ENCODE assay signal across 11 cellular contexts in the genomic region with DNA sequence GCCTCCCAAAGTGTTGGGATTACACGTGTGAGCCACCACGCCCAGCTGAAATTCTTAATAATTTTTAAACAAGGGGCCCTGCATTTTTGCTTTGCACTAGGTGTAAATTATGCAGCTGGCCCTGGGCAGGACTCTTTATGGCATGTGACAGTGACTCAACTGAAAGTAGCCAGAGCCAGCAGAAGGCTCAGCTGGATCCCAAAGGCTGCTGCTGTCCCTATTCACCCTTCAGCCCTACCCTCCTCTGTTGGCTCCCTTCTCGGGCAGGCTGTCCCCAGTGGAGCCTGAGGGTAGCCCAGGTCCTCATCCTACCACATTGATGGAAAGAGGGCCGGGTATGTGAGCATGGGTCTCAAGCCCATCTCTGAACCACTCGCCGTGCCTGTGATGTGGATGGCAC. TPM values are rescaled to one million over a fixed set of nuclear protein-coding genes. Genes with fewer than 3 reads are reported as not detected.
A peak's percentile ranks its signal among the peaks of the same experiment; 100 is the strongest.
DNase-seq lines count a peak whose midpoint lies in the region; ATAC-seq and TF ChIP-seq lines count a peak whose summit lies in the region.
"Had no signal": no experiment of that assay in that cellular context is flagged by ENCODE, and none has a peak within 500 bp of the region (broad histone marks: within the 10 kb centered on the region; RNA-seq: fewer than 3 reads in every experiment).

No MANE protein-coding gene starts in this region.

- peaks cover 62 to 89% (median 75%) of the 10 kb centered on the region in 3 donors for H3K4me1 Mint-ChIP-seq in CD8-positive, alpha-beta memory T cell
- peaks cover 75% of the 10 kb centered on the region for H3K4me1 Mint-ChIP-seq in central memory CD8-positive, alpha-beta T cell

- intact Hi-C loops in gastrocnemius medialis (cut with DNase I; ENCODE audit: low total_unique reads), result loop anchor here (10.0 kb wide), 1 partner anchor 516 kb away; a partner anchor contains a TSS

- no peak overlapping the region for H3K4me3 ChIP-seq in CD8-positive, alpha-beta memory T cell (ENCODE audit: low read length)
- no peak overlapping the region for H3K4me3 ChIP-seq in gastrocnemius medialis
- H3K4me3 ChIP-seq: cardiac muscle cell, esophagus muscularis mucosa, PC-9 had no signal

- H3K27me3 Mint-ChIP-seq in CD8-positive, alpha-beta memory T cell, result no peaks in the 10 kb centered on the region
- H3K27me3 Mint-ChIP-seq in central memory CD8-positive, alpha-beta T cell, result no peaks in the 10 kb centered on the region

- H3K27ac ChIP-seq in CD8-positive, alpha-beta memory T cell (ENCODE audit: low read depth, low read length), result peak overlapping the region; percentile 38
- peak overlapping the region in 1 of 4 donors; percentile 11 for H3K27ac ChIP-seq in gastrocnemius medialis
- H3K27ac ChIP-seq: cardiac muscle cell, esophagus muscularis mucosa, PC-9 had no signal

- H3K9me3 Mint-ChIP-seq in CD8-positive, alpha-beta memory T cell, result no peaks in the 10 kb centered on the region
- H3K9me3 Mint-ChIP-seq in central memory CD8-positive, alpha-beta T cell, result no peaks in the 10 kb centered on the region

- no peak for TF ChIP-seq CTCF in gastrocnemius medialis (IDR thresholded peaks at IDR 0.05 in 4 of 5, conservative IDR thresholded peaks at IDR 0.05 in 1 of 5)

- H3K27ac Mint-ChIP-seq in CD8-positive, alpha-beta memory T cell, result peak overlapping the region; percentile 83 to 99 (median 96)
- peak overlapping the region; percentile 99 for H3K27ac Mint-ChIP-seq in central memory CD8-positive, alpha-beta T cell (ENCODE audit: low read depth)

- peaks cover 76% of the 10 kb centered on the region for H3K4me1 ChIP-seq in CD8-positive, alpha-beta memory T cell (ENCODE audit: insufficient read depth, low read length)
- peaks cover 7 to 19% of the 10 kb centered on the region in 2 donors for H3K4me1 ChIP-seq in gastrocnemius medialis

- H3K36me3 Mint-ChIP-seq in CD8-positive, alpha-beta memory T cell, result peaks cover 0 to 36% (median 5%) of the 10 kb centered on the region in 3 donors
- H3K36me3 Mint-ChIP-seq in central memory CD8-positive, alpha-beta T cell (ENCODE audit: insufficient read depth), result peaks cover 9% of the 10 kb centered on the region

- H3K36me3 ChIP-seq in CD8-positive, alpha-beta memory T cell (ENCODE audit: insufficient read depth, low read length), result peaks cover 6% of the 10 kb centered on the region
- H3K36me3 ChIP-seq in gastrocnemius medialis, result peaks cover 0 to 11% of the 10 kb centered on the region in 2 donors
- H3K36me3 ChIP-seq: cardiac muscle cell had no signal

- no peak for TF ChIP-seq POLR2A in gastrocnemius medialis (IDR thresholded peaks at IDR 0.05)

- ATAC-seq in central memory CD8-positive, alpha-beta T cell (replicated peaks; ENCODE audit: extremely low read depth, poor library complexity, severe bottlenecking), result no peak
- ATAC-seq in gastrocnemius medialis (peak; percentile 78 to 88), GM21723 (IDR thresholded peaks at IDR 0.05; ENCODE audit: unreplicated experiment) (no peak)

- in situ Hi-C loops in gastrocnemius medialis (cut with MboI; ENCODE audit: low sequenced_read_pairs in 4 of 4), result loop anchor here in 1 of 4 donors (5.0 kb wide), 1 partner anchor 49 kb away; no protein-coding TSS in a partner anchor

- no peaks in the 10 kb centered on the region for H3K27me3 ChIP-seq in CD8-positive, alpha-beta memory T cell (ENCODE audit: insufficient read depth, low read length, poor library complexity, severe bottlenecking)
- H3K27me3 ChIP-seq in gastrocnemius medialis, result no peaks in the 10 kb centered on the region
- H3K27me3 ChIP-seq: cardiac muscle cell, esophagus muscularis mucosa had no signal

- peak overlapping the region in 4 of 7 donors; percentile 23 to 57 (median 44) for H3K4me3 Mint-ChIP-seq in CD8-positive, alpha-beta memory T cell
- peak overlapping the region; percentile 59 for H3K4me3 Mint-ChIP-seq in central memory CD8-positive, alpha-beta T cell

- CTCF ChIA-PET in CD8-positive, alpha-beta memory T cell (lab: Charles Lee), result interaction anchor here (0.8 to 17.3 kb wide), 7 partner anchors 8 to 324 kb away, joined by 3 to 532 read pairs (median 6); a partner anchor contains a TSS

- POLR2A ChIA-PET in CD8-positive, alpha-beta memory T cell (lab: Charles Lee), result interaction anchor here (0.9 to 2.3 kb wide), 5 partner anchors 9 to 52 kb away, joined by 3 to 13 read pairs (median 9); a partner anchor contains a TSS

- DNase-seq in CD8-positive, alpha-beta memory T cell, result peak in 1 of 5 donors; percentile 48
- DNase-seq in M059J (ENCODE audit: low read depth) (peak; percentile 35), gastrocnemius medialis (peak; percentile 34 to 49), globus pallidus (ENCODE audit: low spot score) (no peak), HuH-7.5 (ENCODE audit: low spot score) (no peak)
- DNase-seq in central memory CD8-positive, alpha-beta T cell (ENCODE audit: low spot score in 2 of 2), result no peak
- DNase-seq: NCI-H2227 treated with DMSO at 0.1 percent for 48 hours, PC-9 had no signal

- no peaks in the 10 kb centered on the region for H3K9me3 ChIP-seq in CD8-positive, alpha-beta memory T cell (ENCODE audit: low read length)
- no peaks in the 10 kb centered on the region for H3K9me3 ChIP-seq in gastrocnemius medialis
- H3K9me3 ChIP-seq: esophagus muscularis mucosa had no signal

RNA-seq across cellular contexts. Expression of a gene that starts 45.6 kb away (rescaled TPM):
- 100 to 1,000 TPM; 356 to 388 TPM for total RNA-seq in CD8-positive, alpha-beta memory T cell
- 131 TPM for polyA plus RNA-seq in CD8-positive, alpha-beta memory T cell
- 41.6 and 50.0 TPM in 2 replicates for total RNA-seq in M059J (2014; rRNA removed; shearing (Covaris generic))
- 10 to 100 TPM in 3 of 4 donors, 1 to 10 TPM in 1; 4.5 to 17.5 (median 13.5) TPM for total RNA-seq in gastrocnemius medialis

Comparison
In these comparisons a context has a peak if more than half of its experiments do, and no peak if none do; other contexts are left out.
1. DNase-seq: peak in M059J (single experiment) and gastrocnemius medialis (2 of 2); none in central memory CD8-positive, alpha-beta T cell (0 of 2), globus pallidus (single experiment) and HuH-7.5 (single experiment).
2. ATAC-seq: peak in gastrocnemius medialis (2 of 2); none in central memory CD8-positive, alpha-beta T cell (single experiment) and GM21723 (single experiment).